ENCODE assay signal across 7 cellular contexts in genomic region chrX:49072712-49073095, GRCh38. TPM values are rescaled to one million over a fixed set of nuclear protein-coding genes. Genes with fewer than 3 reads are reported as not detected.
DNase-seq lines count a peak whose midpoint lies in the region; ATAC-seq and TF ChIP-seq lines count a peak whose summit lies in the region.
"Had no signal": no experiment of that assay in that cellular context is flagged by ENCODE, and none has a peak within 500 bp of the region (broad histone marks: within the 10 kb centered on the region; RNA-seq: fewer than 3 reads in every experiment).

No MANE protein-coding gene starts in this region.

- H3K36me3 Mint-ChIP-seq in chondrocyte (ENCODE audit: low read depth): no peaks in the 10 kb centered on the region

- H3K4me1 ChIP-seq in gastrocnemius medialis: peaks cover 8 to 17% of the 10 kb centered on the region in 2 donors

- intact Hi-C loops in gastrocnemius medialis (cut with DNase I; ENCODE audit: low total_unique reads): no loop called here

- no peak for ATAC-seq in gastrocnemius medialis

- in situ Hi-C loops in gastrocnemius medialis (cut with MboI; ENCODE audit: low sequenced_read_pairs in 4 of 4): no loop called here

- peak overlapping the region; percentile 9 to 63 (median 22) for H3K4me3 ChIP-seq in gastrocnemius medialis

- TF ChIP-seq POLR2A in gastrocnemius medialis (IDR thresholded peaks at IDR 0.05): no peak

- no peaks in the 10 kb centered on the region for H3K27me3 ChIP-seq in gastrocnemius medialis

- H3K27ac ChIP-seq in KOPT-K1 (ENCODE audit: low read depth, low read length, poor library complexity, severe bottlenecking) (peak overlapping the region; percentile 61), gastrocnemius medialis (no peak overlapping the region)

- TF ChIP-seq CTCF in chondrocyte (IDR thresholded peaks at IDR 0.05) (no peak), gastrocnemius medialis (IDR thresholded peaks at IDR 0.05 in 4 of 5, conservative IDR thresholded peaks at IDR 0.05 in 1 of 5) (no peak), GM10266 (IDR thresholded peaks at IDR 0.05; ENCODE audit: control insufficient read depth, insufficient read depth, low read depth, missing control alignments) (no peak)

- no peaks in the 10 kb centered on the region for H3K9me3 ChIP-seq in KOPT-K1 (ENCODE audit: insufficient read depth, low read length, poor library complexity, severe bottlenecking)
- no peaks in the 10 kb centered on the region for H3K9me3 ChIP-seq in gastrocnemius medialis

- peak overlapping the region; percentile 20 for H3K27ac Mint-ChIP-seq in chondrocyte (ENCODE audit: unreplicated experiment)

- no peaks in the 10 kb centered on the region for H3K27me3 Mint-ChIP-seq in chondrocyte (ENCODE audit: low read depth)

- peaks cover 16% of the 10 kb centered on the region for H3K4me1 Mint-ChIP-seq in chondrocyte (ENCODE audit: low read depth)

- DNase-seq in chondrocyte (ENCODE audit: low spot score): no peak
- no peak for DNase-seq in gastrocnemius medialis
- no peak for DNase-seq in GM19240 (ENCODE audit: insufficient read length, low spot score)
- DNase-seq in GM10266 (ENCODE audit: extremely low spot score): no peak
- DNase-seq in cerebellar nuclear complex (lab: John Stamatoyannopoulos, UW): no peak
- DNase-seq: NCI-H510A had no signal

- H3K4me3 Mint-ChIP-seq in chondrocyte (ENCODE audit: unreplicated experiment): peak overlapping the region; percentile 81

- H3K36me3 ChIP-seq in KOPT-K1 (ENCODE audit: insufficient read depth, low read length) (no peaks in the 10 kb centered on the region; the same call in 1 of the 2 replicates), gastrocnemius medialis (peaks cover 0 to 18% of the 10 kb centered on the region in 2 donors)

- H3K9me3 Mint-ChIP-seq in chondrocyte (ENCODE audit: low read depth): no peaks in the 10 kb centered on the region

RNA-seq across cellular contexts. Expression of gene PRAF2, which starts 1.1 kb away (rescaled TPM):
- total RNA-seq in chondrocyte: 51.9 to 58.3 TPM (median 53.4 TPM) in 3 replicates
- total RNA-seq in gastrocnemius medialis: 1 to 10 TPM; 4.5 to 6.6 (median 4.7) TPM

RNA-seq across cellular contexts. Expression of gene WDR45, which starts 7.0 kb away (rescaled TPM):
- 49.2 to 63.0 TPM (median 49.3 TPM) in 3 replicates for total RNA-seq in chondrocyte
- total RNA-seq in gastrocnemius medialis: 100 to 1,000 TPM in 3 of 4 donors, 10 to 100 TPM in 1; 98.2 to 125 (median 105) TPM

RNA-seq across cellular contexts. Expression of gene CCDC120, which starts 13.9 kb away (rescaled TPM):
- total RNA-seq in chondrocyte (6.9 to 7.7 TPM (median 7.3 TPM) in 3 replicates), gastrocnemius medialis (under 1 TPM; 0.07 to 0.55 (median 0.40) TPM)

RNA-seq across cellular contexts. Expression of gene TFE3, which starts 29.5 kb away (rescaled TPM):
- total RNA-seq in chondrocyte (39.3 to 42.5 TPM (median 41.2 TPM) in 3 replicates), gastrocnemius medialis (10 to 100 TPM; 29.3 to 44.5 (median 34.7) TPM)

RNA-seq across cellular contexts. Expression of gene GPKOW, which starts 50.8 kb away (rescaled TPM):
- total RNA-seq in chondrocyte (16.0 to 17.5 TPM (median 17.2 TPM) in 3 replicates), gastrocnemius medialis (10 to 100 TPM; 35.2 to 41.3 (median 38.9) TPM)
